In the genomic region with DNA sequence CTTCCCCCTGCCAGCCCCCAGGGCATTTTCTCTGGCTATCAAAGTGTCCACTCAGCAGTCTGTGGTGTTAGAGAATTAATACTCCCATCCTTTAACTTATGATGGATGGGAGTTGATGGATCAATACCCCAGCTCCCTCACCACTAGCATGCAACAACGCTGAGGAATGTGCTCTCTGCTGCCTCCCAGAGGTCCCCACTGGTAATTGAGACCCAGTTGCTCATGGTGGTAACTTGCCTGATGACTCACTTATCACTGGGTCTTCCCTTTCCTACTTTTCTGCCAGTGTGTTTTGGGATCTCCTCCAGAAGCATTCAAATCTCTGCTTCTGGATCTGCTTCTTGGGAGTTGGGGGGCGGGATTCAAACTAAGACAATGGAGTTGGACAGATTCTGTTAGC, we compare ENCODE assay signal across 9 cellular contexts. TPM values are rescaled to one million over a fixed set of nuclear protein-coding genes. Genes with fewer than 3 reads are reported as not detected.
DNase-seq lines count a peak whose midpoint lies in the region; ATAC-seq and TF ChIP-seq lines count a peak whose summit lies in the region.
"Had no signal": no experiment of that assay in that cellular context is flagged by ENCODE, and none has a peak within 500 bp of the region (broad histone marks: within the 10 kb centered on the region; RNA-seq: fewer than 3 reads in every experiment).

No MANE protein-coding gene starts in this region.

- no peaks in the 10 kb centered on the region for H3K4me1 Mint-ChIP-seq in glutamatergic neuron (ENCODE audit: low read depth, unreplicated experiment)

- ATAC-seq in HG02981 (IDR thresholded peaks at IDR 0.05; ENCODE audit: unreplicated experiment): no peak

- peaks cover 5% of the 10 kb centered on the region for H3K9me3 Mint-ChIP-seq in glutamatergic neuron (ENCODE audit: unreplicated experiment)

- peak; percentile 10 to 13 for DNase-seq in NCI-H2081 (lab: John Stamatoyannopoulos, UW)
- no peak for DNase-seq in NCI-H2081 treated with DMSO at 0.1 percent for 48 hours (lab: John Stamatoyannopoulos, UW)
- peak; percentile 32 for DNase-seq in RPMI7951 (ENCODE audit: low read depth)
- peak; percentile 59 for DNase-seq in glutamatergic neuron
- no peak for DNase-seq in AG08395 (ENCODE audit: low spot score)
- DNase-seq in mucosa of gallbladder (ENCODE audit: low spot score): no peak
- DNase-seq: NCI-H226 had no signal

- peaks cover 17% of the 10 kb centered on the region for H3K36me3 Mint-ChIP-seq in glutamatergic neuron (ENCODE audit: unreplicated experiment)

- H3K4me3 Mint-ChIP-seq in glutamatergic neuron (ENCODE audit: unreplicated experiment): no peak overlapping the region

- TF ChIP-seq CTCF in GM12874 (IDR thresholded peaks at IDR 0.05; ENCODE audit: insufficient read depth, low read depth, low read length) (peak; percentile 42; the same call in 1 of the 2 replicates), glutamatergic neuron (IDR thresholded peaks at IDR 0.05; ENCODE audit: partially characterized antibody, unreplicated experiment) (peak; percentile 46)

- H3K27ac Mint-ChIP-seq in glutamatergic neuron (ENCODE audit: unreplicated experiment): no peak overlapping the region

- no peaks in the 10 kb centered on the region for H3K27me3 Mint-ChIP-seq in glutamatergic neuron (ENCODE audit: unreplicated experiment)

RNA-seq across cellular contexts. Expression of gene CACNA1A, which starts 20.3 kb away (rescaled TPM):
- 0.12 and 0.49 TPM in 2 replicates for total RNA-seq in RPMI7951 (2014; rRNA removed; shearing (Covaris generic))
- total RNA-seq in glutamatergic neuron (ENCODE audit: unreplicated experiment): 190 TPM
- 1.2 TPM for total RNA-seq in mucosa of gallbladder

Comparison
In these comparisons a context has a peak if more than half of its experiments do, and no peak if none do; other contexts are left out.
1. DNase-seq: peak in NCI-H2081 (2 of 2), RPMI7951 (single experiment) and glutamatergic neuron (single experiment); none in NCI-H2081 treated with DMSO at 0.1 percent for 48 hours (single experiment), AG08395 (single experiment) and mucosa of gallbladder (single experiment).
2. RNA of gene CACNA1A, which starts 20.3 kb away (total RNA-seq): 190 TPM in glutamatergic neuron (single experiment); 1.2 TPM in mucosa of gallbladder (single experiment) and 0.12 to 0.49 TPM in RPMI7951; every median in the first group is over 10 times any median in the second.